ENCODE assay signal across 13 cellular contexts in genomic region chr20:1298888-1299511, GRCh38.
"Had no signal": no experiment of that assay in that cellular context is flagged by ENCODE, and none has a peak within 500 bp of the region (broad histone marks: within the 10 kb centered on the region; RNA-seq: fewer than 3 reads in every experiment).

No MANE protein-coding gene starts in this region.

- DNase-seq: activated B cell treated with CpG ODN at 0.5 μM for 24 hours; anterior cingulate cortex; brain microvascular endothelial cell; effector memory CD8-positive, alpha-beta T cell; foreskin keratinocyte; glutamatergic neuron; hypothalamus; kidney glomerular epithelial cell; stomach; uterus had no signal

- H3K27me3 ChIP-seq: brain microvascular endothelial cell, foreskin keratinocyte, stomach, uterus had no signal

- H3K36me3 ChIP-seq: brain microvascular endothelial cell, uterus had no signal

- H3K27me3 Mint-ChIP-seq: activated B cell treated with CpG ODN at 0.5 μM for 24 hours; effector memory CD8-positive, alpha-beta T cell had no signal

- H3K27ac ChIP-seq: brain microvascular endothelial cell, foreskin keratinocyte, stomach, uterus had no signal

- H3K4me1 Mint-ChIP-seq: activated B cell treated with CpG ODN at 0.5 μM for 24 hours, neural crest cell had no signal

- H3K4me1 ChIP-seq: uterus had no signal

- H3K4me3 Mint-ChIP-seq: activated B cell treated with CpG ODN at 0.5 μM for 24 hours; dendritic cell treated with granulocyte-macrophage colony-stimulating factor and Interleukin-4, amounts not matched to agents 40 ng/mL and 50 ng/mL, for 4 days; effector memory CD8-positive, alpha-beta T cell; neural crest cell had no signal

- H3K9me3 Mint-ChIP-seq: activated B cell treated with CpG ODN at 0.5 μM for 24 hours; dendritic cell treated with granulocyte-macrophage colony-stimulating factor and Interleukin-4, amounts not matched to agents 40 ng/mL and 50 ng/mL, for 4 days; effector memory CD8-positive, alpha-beta T cell; neural crest cell; T-helper 2 cell treated with Interferon-gamma antibody and Interleukin-4, amounts not matched to agents 5 μg/mL and 100 μg/mL, for 36 hours had no signal

- H3K27ac Mint-ChIP-seq: activated B cell treated with CpG ODN at 0.5 μM for 24 hours; dendritic cell treated with granulocyte-macrophage colony-stimulating factor and Interleukin-4, amounts not matched to agents 40 ng/mL and 50 ng/mL, for 4 days had no signal

- H3K4me3 ChIP-seq: stomach, uterus had no signal

- H3K9me3 ChIP-seq: stomach, uterus had no signal
